8 cellular contexts compared by ENCODE assay signal in the genomic region with DNA sequence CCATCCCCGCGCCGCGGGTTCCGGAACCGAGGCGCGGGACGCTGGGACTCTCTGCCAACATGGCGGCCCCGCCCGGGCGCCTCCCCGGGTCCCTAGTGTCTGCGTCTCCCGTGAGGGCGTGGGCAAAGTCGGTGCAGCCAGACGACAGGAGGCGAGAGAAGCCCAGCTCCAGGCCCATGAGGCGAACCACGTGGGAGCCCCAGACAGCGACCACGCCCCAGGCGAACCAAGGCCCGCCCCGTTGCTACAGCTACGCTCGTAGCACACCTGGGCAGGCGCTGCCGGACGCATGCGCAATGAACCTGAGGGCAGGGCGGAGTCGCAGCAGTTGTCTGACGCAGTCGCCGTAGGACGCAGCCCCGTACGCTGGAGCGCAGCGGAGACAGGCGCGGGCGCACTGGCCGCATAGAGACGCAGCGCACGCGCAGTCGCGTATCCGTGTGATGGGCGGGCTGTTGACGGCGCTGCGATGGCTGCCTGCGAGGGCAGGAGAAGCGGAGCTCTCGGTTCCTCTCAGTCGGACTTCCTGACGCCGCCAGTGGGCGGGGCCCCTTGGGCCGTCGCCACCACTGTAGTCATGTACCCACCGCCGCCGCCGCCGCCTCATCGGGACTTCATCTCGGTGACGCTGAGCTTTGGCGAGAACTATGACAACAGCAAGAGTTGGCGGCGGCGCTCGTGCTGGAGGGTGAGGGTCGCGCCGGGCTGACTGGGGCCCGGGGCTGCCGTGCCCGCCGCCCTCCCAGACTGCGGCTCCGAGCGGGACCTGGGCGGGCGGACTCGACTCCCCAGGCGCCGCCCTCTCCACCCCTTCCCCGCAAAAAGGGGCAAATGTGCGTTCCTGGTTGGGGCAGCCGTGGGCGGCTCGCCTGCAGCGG. TPM values are rescaled to one million over a fixed set of nuclear protein-coding genes. Genes with fewer than 3 reads are reported as not detected.
DNase-seq lines count a peak whose midpoint lies in the region; ATAC-seq and TF ChIP-seq lines count a peak whose summit lies in the region.

A gene (plus strand): TSS at position 455 of the 878 bp plus-strand sequence. CDS start 15 bp downstream, at position 470.

- no peaks in the 10 kb centered on the region for H3K27me3 Mint-ChIP-seq in CD8-positive, alpha-beta memory T cell

- no peaks in the 10 kb centered on the region for H3K9me3 Mint-ChIP-seq in CD8-positive, alpha-beta memory T cell

- WGBS in lung, 2 donors, result 0% methylated on average over 90 to 101 of the region's 101 CpGs

- peaks cover 6% of the 10 kb centered on the region for H3K36me3 ChIP-seq in CD8-positive, alpha-beta memory T cell (ENCODE audit: insufficient read depth, low read length)
- H3K36me3 ChIP-seq in lung (ENCODE audit: control insufficient read depth in 2 of 2, insufficient read depth in 2 of 2, low read length in 2 of 2), result peaks cover 0 to 26% of the 10 kb centered on the region in 2 donors

- ATAC-seq in GM19468 (IDR thresholded peaks at IDR 0.05; ENCODE audit: extremely low read depth, unreplicated experiment), result peak; percentile 86
- ATAC-seq in lung (ENCODE audit: insufficient read depth, low FRiP score), result peak; percentile 92

- no peak for TF ChIP-seq CTCF in lung (IDR thresholded peaks at IDR 0.05; ENCODE audit: control extremely low read depth, extremely low read depth)

- peak; percentile 99 to 100 (median 99) for DNase-seq in CD8-positive, alpha-beta memory T cell
- DNase-seq in HS-5 (ENCODE audit: low read depth), result peak; percentile 95
- DNase-seq in NK-92 treated with Interleukin-12 subunit alpha and Interleukin-12 subunit beta, amount 100 ng/mL, for 24 hours (lab: John Stamatoyannopoulos, UW), result peak; percentile 99
- DNase-seq in activated CD8-positive, alpha-beta memory T cell treated with anti-CD3 and anti-CD28 coated beads for 24 hours, result peak; percentile 98
- DNase-seq in effector CD8-positive, alpha-beta T cell (lab: John Stamatoyannopoulos, UW), result peak; percentile 98
- peak; percentile 99 for DNase-seq in lung (ENCODE audit: low spot score)
- DNase-seq in stimulated activated CD4-positive, alpha-beta T cell treated with anti-CD3 and anti-CD28 coated beads, TNF-alpha, amount 100 ng/mL, for 4 hours (ENCODE audit: low read depth in 3 of 3), result peak; percentile 99

- H3K4me1 Mint-ChIP-seq in CD8-positive, alpha-beta memory T cell, result peaks cover 21 to 41% (median 23%) of the 10 kb centered on the region in 3 donors

- H3K4me3 Mint-ChIP-seq in CD8-positive, alpha-beta memory T cell, result peak within 1 kb of the TSS; percentile 86 to 93 (median 89)

- CTCF ChIA-PET in CD8-positive, alpha-beta memory T cell (lab: Charles Lee), result interaction anchor here (0.9 to 2.5 kb wide), 19 partner anchors 9 to 293 kb away, joined by 3 to 29 read pairs (median 4); a partner anchor contains a TSS

- no peaks in the 10 kb centered on the region for H3K9me3 ChIP-seq in CD8-positive, alpha-beta memory T cell (ENCODE audit: low read length)
- H3K9me3 ChIP-seq in lung (ENCODE audit: control insufficient read depth in 2 of 2, insufficient read depth in 1 of 2, low read length in 1 of 2), result no peaks in the 10 kb centered on the region

- peaks cover 19% of the 10 kb centered on the region for H3K4me1 ChIP-seq in CD8-positive, alpha-beta memory T cell (ENCODE audit: insufficient read depth, low read length)
- H3K4me1 ChIP-seq in lung (ENCODE audit: control insufficient read depth in 2 of 2, insufficient read depth in 2 of 2, low read length in 2 of 2), result no peaks in the 10 kb centered on the region

- peak within 1 kb of the TSS; percentile 88 for H3K4me3 ChIP-seq in CD8-positive, alpha-beta memory T cell (ENCODE audit: low read length)
- peak within 1 kb of the TSS; percentile 71 for H3K4me3 ChIP-seq in lung

- no peaks in the 10 kb centered on the region for H3K27me3 ChIP-seq in CD8-positive, alpha-beta memory T cell (ENCODE audit: insufficient read depth, low read length, poor library complexity, severe bottlenecking)
- no peaks in the 10 kb centered on the region for H3K27me3 ChIP-seq in lung (ENCODE audit: control insufficient read depth, insufficient read depth)

- peak within 1 kb of the TSS; percentile 86 for H3K27ac ChIP-seq in CD8-positive, alpha-beta memory T cell (ENCODE audit: low read depth, low read length)
- peak within 1 kb of the TSS; percentile 91 to 95 for H3K27ac ChIP-seq in lung (ENCODE audit: low read depth in 1 of 2, low read length in 1 of 2)

- POLR2A ChIA-PET in CD8-positive, alpha-beta memory T cell (lab: Charles Lee), result interaction anchor here (0.8 to 3.0 kb wide), 21 partner anchors 9 to 548 kb away, joined by 3 to 45 read pairs (median 5); a partner anchor contains a TSS

- peaks cover 0 to 51% (median 5%) of the 10 kb centered on the region in 3 donors for H3K36me3 Mint-ChIP-seq in CD8-positive, alpha-beta memory T cell

- H3K27ac Mint-ChIP-seq in CD8-positive, alpha-beta memory T cell, result peak within 1 kb of the TSS; percentile 86 to 99 (median 96)

RNA-seq across cellular contexts. Expression of the gene that starts here (rescaled TPM):
- total RNA-seq in CD8-positive, alpha-beta memory T cell, result 10 to 100 TPM; 31.9 to 32.7 TPM
- polyA plus RNA-seq in CD8-positive, alpha-beta memory T cell, result 39.3 TPM
- 10 to 100 TPM; 56.7 to 70.9 TPM for total RNA-seq in lung
- 10 to 100 TPM; 40.3 to 56.9 TPM for polyA plus RNA-seq in lung

Comparison
In these comparisons a context has a peak if more than half of its experiments do, and no peak if none do; other contexts are left out.
1. Peak in every context shown above with its lines: DNase-seq, ATAC-seq, H3K4me3 ChIP-seq and H3K27ac ChIP-seq.